In genomic region chr12:47818382-47818700, GRCh38 we compare ENCODE assay signal across 8 cellular contexts. TPM values are rescaled to one million over a fixed set of nuclear protein-coding genes. Genes with fewer than 3 reads are reported as not detected.
DNase-seq lines count a peak whose midpoint lies in the region; ATAC-seq and TF ChIP-seq lines count a peak whose summit lies in the region.

No MANE protein-coding gene starts in this region.

- peaks cover 80% of the 10 kb centered on the region for H3K4me1 Mint-ChIP-seq in activated naive CD8-positive, alpha-beta T cell (ENCODE audit: low read depth)

- H3K27ac ChIP-seq in suprapubic skin: peak overlapping the region; percentile 97

- H3K36me3 ChIP-seq in kidney epithelial cell (ENCODE audit: control insufficient read depth, insufficient read depth, low read length): no peaks in the 10 kb centered on the region
- no peaks in the 10 kb centered on the region for H3K36me3 ChIP-seq in suprapubic skin

- H3K9me3 ChIP-seq in suprapubic skin: no peaks in the 10 kb centered on the region

- DNase-seq in activated CD4-positive, CD25-positive, alpha-beta regulatory T cell treated with anti-CD3 and anti-CD28 coated beads, Interleukin-2, amount 50 U/mL, for 72 hours: no peak
- DNase-seq in kidney epithelial cell (ENCODE audit: low read depth): no peak
- no peak for DNase-seq in suprapubic skin (ENCODE audit: low spot score in 2 of 2)
- DNase-seq in GM03348 (ENCODE audit: low spot score): no peak
- no peak for DNase-seq in NCI-H526 (lab: John Stamatoyannopoulos, UW)

- 35% methylated on average over 6 of the region's 6 CpGs for WGBS in suprapubic skin

- H3K9me3 Mint-ChIP-seq in activated naive CD8-positive, alpha-beta T cell (ENCODE audit: low read depth): no peaks in the 10 kb centered on the region

- ATAC-seq in activated CD4-positive, CD25-positive, alpha-beta regulatory T cell treated with anti-CD3 and anti-CD28 coated beads, Interleukin-2, amount 50 U/mL, for 24 hours: peak; percentile 26 to 31
- no peak for ATAC-seq in HG03460 (IDR thresholded peaks at IDR 0.05; ENCODE audit: unreplicated experiment)

- H3K4me1 ChIP-seq in suprapubic skin: peaks cover 86% of the 10 kb centered on the region

- peak overlapping the region; percentile 99 for H3K27ac Mint-ChIP-seq in activated naive CD8-positive, alpha-beta T cell

- peak overlapping the region; percentile 78 for H3K4me3 ChIP-seq in kidney epithelial cell (ENCODE audit: low read depth, low read length)
- H3K4me3 ChIP-seq in suprapubic skin: peak overlapping the region; percentile 78

- H3K27me3 ChIP-seq in kidney epithelial cell (ENCODE audit: control insufficient read depth, insufficient read depth, low read length) (no peaks in the 10 kb centered on the region), suprapubic skin (no peaks in the 10 kb centered on the region)

- peaks cover 14% of the 10 kb centered on the region for H3K36me3 Mint-ChIP-seq in activated naive CD8-positive, alpha-beta T cell

- TF ChIP-seq POLR2A in suprapubic skin (IDR thresholded peaks at IDR 0.05): no peak

- TF ChIP-seq CTCF in kidney epithelial cell (IDR thresholded peaks at IDR 0.05; ENCODE audit: insufficient read depth, low read length, poor library complexity, severe bottlenecking) (no peak), suprapubic skin (IDR thresholded peaks at IDR 0.05) (no peak)

- no peak for TF ChIP-seq EP300 in suprapubic skin (IDR thresholded peaks at IDR 0.05)

- H3K4me3 Mint-ChIP-seq in activated naive CD8-positive, alpha-beta T cell: peak overlapping the region; percentile 94

- no peaks in the 10 kb centered on the region for H3K27me3 Mint-ChIP-seq in activated naive CD8-positive, alpha-beta T cell

RNA-seq across cellular contexts. Expression of gene HDAC7, which starts 1.4 kb away (rescaled TPM):
- total RNA-seq in kidney epithelial cell: 52.1 and 62.2 TPM in 2 replicates
- total RNA-seq in suprapubic skin: 100 to 1,000 TPM in 1 of 4 donors, 10 to 100 TPM in 3; 47.9 to 152 (median 76.2) TPM

RNA-seq across cellular contexts. Expression of gene SLC48A1, which starts 45.3 kb away (rescaled TPM):
- total RNA-seq in kidney epithelial cell: 18.5 and 26.5 TPM in 2 replicates
- 10 to 100 TPM; 38.2 to 53.6 (median 44.7) TPM for total RNA-seq in suprapubic skin

RNA-seq across cellular contexts. Expression of gene RAPGEF3, which starts 59.7 kb away (rescaled TPM):
- 8.7 and 14.3 TPM in 2 replicates for total RNA-seq in kidney epithelial cell
- total RNA-seq in suprapubic skin: 10 to 100 TPM in 3 of 4 donors, 1 to 10 TPM in 1; 9.3 to 48.9 (median 20.0) TPM
